Comparison of ENCODE assay signal across 6 cellular contexts in the genomic region with DNA sequence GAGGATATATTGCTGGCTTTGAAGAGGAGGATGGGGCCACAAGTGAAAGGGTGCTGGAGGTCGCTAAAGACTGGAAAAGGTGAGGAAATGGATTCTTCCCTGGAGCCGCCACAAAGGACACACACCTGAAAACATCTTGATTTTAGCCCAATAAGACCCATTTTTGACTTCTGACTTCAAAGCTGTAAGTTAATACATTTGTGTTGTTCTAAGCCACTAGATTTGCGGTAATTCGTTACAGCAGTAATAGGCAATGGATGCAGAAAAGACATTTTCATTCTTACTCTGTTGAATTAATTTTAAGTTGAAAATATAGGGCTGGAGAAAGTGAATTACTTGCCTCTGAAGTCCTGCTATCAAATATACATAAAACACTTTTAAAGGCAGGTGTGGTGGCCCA.
"Had no signal": no experiment of that assay in that cellular context is flagged by ENCODE, and none has a peak within 500 bp of the region (broad histone marks: within the 10 kb centered on the region; RNA-seq: fewer than 3 reads in every experiment).

No MANE protein-coding gene starts in this region.

- ATAC-seq: HepG2 had no signal

- DNase-seq: IMR-90, KBM-7, KG1 had no signal

- H3K27ac ChIP-seq: HL-60 had no signal

- FAIRE-seq: HepG2, HTR-8/SVneo had no signal
